Comparison of ENCODE assay signal across 8 cellular contexts in genomic region chr3:174440350-174440716, GRCh38.
A peak's percentile ranks its signal among the peaks of the same experiment; 100 is the strongest.
DNase-seq lines count a peak whose midpoint lies in the region; ATAC-seq and FAIRE-seq lines count a peak whose summit lies in the region.

No MANE protein-coding gene starts in this region.

- H2AFZ ChIP-seq in GM23248, result peak overlapping the region; percentile 81

- no peaks in the 10 kb centered on the region for H3K27me3 ChIP-seq in GM23248 (replicated peaks; ENCODE audit: insufficient read depth)
- no peaks in the 10 kb centered on the region for H3K27me3 ChIP-seq in duodenal mucosa (ENCODE audit: control insufficient read depth in 1 of 2, insufficient read depth in 2 of 2, low read length in 2 of 2)
- H3K27me3 ChIP-seq in mucosa of rectum (ENCODE audit: control insufficient read depth in 2 of 2, insufficient read depth in 2 of 2, low read length in 2 of 2), result no peaks in the 10 kb centered on the region

- H3K4me1 ChIP-seq in GM23248 (ENCODE audit: insufficient read depth), result peaks cover 28% of the 10 kb centered on the region
- peaks cover 7 to 10% of the 10 kb centered on the region in 2 donors for H3K4me1 ChIP-seq in duodenal mucosa (ENCODE audit: control insufficient read depth in 1 of 2, insufficient read depth in 2 of 2, low read length in 2 of 2)
- H3K4me1 ChIP-seq in mucosa of rectum (ENCODE audit: control insufficient read depth in 2 of 2, insufficient read depth in 2 of 2, low read length in 2 of 2), result peaks cover 4 to 6% of the 10 kb centered on the region in 2 donors

- no peak for ATAC-seq in GM19467 (IDR thresholded peaks at IDR 0.05; ENCODE audit: unreplicated experiment)

- H3K4me3 ChIP-seq in GM23248 (peak overlapping the region; percentile 89), duodenal mucosa (ENCODE audit: low read depth in 1 of 2, low read length in 2 of 2) (peak overlapping the region; percentile 82 to 85), mucosa of rectum (ENCODE audit: low read length in 2 of 2) (peak overlapping the region; percentile 78 to 91)

- no peaks in the 10 kb centered on the region for H3K9me2 ChIP-seq in GM23248 (ENCODE audit: insufficient read depth)

- peak; percentile 95 for FAIRE-seq in A204.1 (lab: Jason Lieb, UNC)

- H3K4me2 ChIP-seq in GM23248 (ENCODE audit: unreplicated experiment), result peak overlapping the region; percentile 100

- WGBS in GM23248 (ENCODE audit: low coverage in 1 of 2, low lambda C conversion rate in 2 of 2, missing lambda C conversion rate in 2 of 2), 2 experiments, result 0 to 2% methylated on average over 6 of the region's 6 CpGs

- H3K36me3 ChIP-seq in GM23248 (ENCODE audit: low read depth), result no peaks in the 10 kb centered on the region
- H3K36me3 ChIP-seq in duodenal mucosa (ENCODE audit: control insufficient read depth in 1 of 2, insufficient read depth in 2 of 2, low read length in 2 of 2), result no peaks in the 10 kb centered on the region
- no peaks in the 10 kb centered on the region for H3K36me3 ChIP-seq in mucosa of rectum (ENCODE audit: control insufficient read depth in 2 of 2, insufficient read depth in 2 of 2, low read length in 2 of 2)

- H3K79me2 ChIP-seq in GM23248 (ENCODE audit: insufficient read depth), result peaks cover 33% of the 10 kb centered on the region

- H3K9ac ChIP-seq in GM23248 (peak overlapping the region; percentile 96), duodenal mucosa (ENCODE audit: low read depth in 1 of 2, low read length in 2 of 2) (peak overlapping the region; percentile 25 to 78), mucosa of rectum (ENCODE audit: low read depth in 1 of 2, low read length in 2 of 2) (peak overlapping the region; percentile 63 to 83)

- H3K27ac ChIP-seq in GM23248 (peak overlapping the region; percentile 100), duodenal mucosa (ENCODE audit: low read depth, low read length) (peak overlapping the region; percentile 70), mucosa of rectum (ENCODE audit: low read depth in 2 of 2, low read length in 2 of 2) (peak overlapping the region; percentile 94 to 95)

- DNase-seq in GM23248 (peak; percentile 83), NOMO-1 treated with dmso at 0.1 percent for 144 hours (lab: John Stamatoyannopoulos, UW; ENCODE audit: unreplicated experiment) (peak; percentile 35), D341Med (ENCODE audit: low spot score) (no peak), NCI-H187 (lab: John Stamatoyannopoulos, UW) (no peak)

- H3F3A ChIP-seq in GM23248 (ENCODE audit: insufficient read depth), result peaks cover 38% of the 10 kb centered on the region

- in situ Hi-C loops in GM23248 (cut with MboI), result no loop called here

- no peaks in the 10 kb centered on the region for H4K20me1 ChIP-seq in GM23248 (ENCODE audit: insufficient read depth)

- H3K9me3 ChIP-seq in GM23248 (ENCODE audit: low read depth) (no peaks in the 10 kb centered on the region), duodenal mucosa (ENCODE audit: control insufficient read depth in 1 of 2, low read length in 2 of 2) (no peaks in the 10 kb centered on the region), mucosa of rectum (ENCODE audit: control insufficient read depth in 2 of 2, low read length in 2 of 2) (no peaks in the 10 kb centered on the region)

Comparison
In these comparisons a context has a peak if more than half of its experiments do, and no peak if none do; other contexts are left out.
1. DNase-seq: peak in GM23248 (single experiment) and NOMO-1 treated with dmso at 0.1 percent for 144 hours (single experiment); none in D341Med (single experiment) and NCI-H187 (0 of 2).
2. Peak in every context shown above with its lines, with median percentiles within 50 percentile points of each other: H3K27ac ChIP-seq, H3K4me3 ChIP-seq and H3K9ac ChIP-seq.